ENCODE assay signal across 1 cellular context in genomic region chr21:44295646-44296045, GRCh38.
TF ChIP-seq lines count a peak whose summit lies in the region.

No MANE protein-coding gene starts in this region.

TF ChIP-seq in IMR-90, 13 proteins besides CTCF, POLR2A, EP300 and RAD21:
- TF ChIP-seq FOS (IDR thresholded peaks at IDR 0.05; ENCODE audit: low read depth, low read length) (no peak), MXI1 (IDR thresholded peaks at IDR 0.05; ENCODE audit: borderline replicate concordance, low read depth, low read length) (no peak), RFX5 (IDR thresholded peaks at IDR 0.05; ENCODE audit: low read depth, low read length) (no peak), ELK1 (IDR thresholded peaks at IDR 0.05; ENCODE audit: borderline replicate concordance, low read depth, low read length) (no peak), CHD1 (IDR thresholded peaks at IDR 0.05; ENCODE audit: low read depth, low read length) (no peak), USF2 (IDR thresholded peaks at IDR 0.05; ENCODE audit: low read depth, low read length) (no peak), MAFK (IDR thresholded peaks at IDR 0.05; ENCODE audit: low read depth, low read length) (no peak), RCOR1 (IDR thresholded peaks at IDR 0.05; ENCODE audit: insufficient replicate concordance, low read length) (no peak), MAZ (IDR thresholded peaks at IDR 0.05; ENCODE audit: borderline replicate concordance, low read depth, low read length) (no peak), CEBPB (IDR thresholded peaks at IDR 0.05; ENCODE audit: low read depth, low read length) (no peak), BHLHE40 (IDR thresholded peaks at IDR 0.05; ENCODE audit: low read depth, low read length) (no peak)
